Comparison of ENCODE assay signal across 1 cellular context in genomic region chr19:43505186-43505456, GRCh38.
TF ChIP-seq lines count a peak whose summit lies in the region.

No MANE protein-coding gene starts in this region.

TF ChIP-seq in GM12878, 131 proteins besides CTCF, POLR2A, EP300 and RAD21:
- TF ChIP-seq NR2C1 (IDR thresholded peaks at IDR 0.05) (peak; percentile 41; the same call in 1 of the 2 replicates), NR2F1 (conservative IDR thresholded peaks at IDR 0.05) (0 out of 2 replicates have a peak, but pooled peaks have one; percentile 20), IKZF1 (conservative IDR thresholded peaks at IDR 0.05) (no peak)
